ENCODE assay signal across 2 cellular contexts in genomic region chr15:44084728-44085127, GRCh38.
TF ChIP-seq lines count a peak whose summit lies in the region.

No MANE protein-coding gene starts in this region.

TF ChIP-seq in GM12891, 5 proteins besides CTCF, POLR2A, EP300 and RAD21:
- TF ChIP-seq POLR2AphosphoS5 (IDR thresholded peaks at IDR 0.05; ENCODE audit: low read depth, low read length) = no peak
- no peak for TF ChIP-seq POU2F2 (IDR thresholded peaks at IDR 0.05; ENCODE audit: low read depth, low read length)

TF ChIP-seq in IMR-90, 13 proteins besides CTCF, POLR2A, EP300 and RAD21:
- TF ChIP-seq SMC3 (IDR thresholded peaks at IDR 0.05; ENCODE audit: low read depth, low read length) (no peak), CHD1 (IDR thresholded peaks at IDR 0.05; ENCODE audit: low read depth, low read length) (no peak), RFX5 (IDR thresholded peaks at IDR 0.05; ENCODE audit: low read depth, low read length) (no peak), MAZ (IDR thresholded peaks at IDR 0.05; ENCODE audit: borderline replicate concordance, low read depth, low read length) (no peak), USF2 (IDR thresholded peaks at IDR 0.05; ENCODE audit: low read depth, low read length) (no peak), MXI1 (IDR thresholded peaks at IDR 0.05; ENCODE audit: borderline replicate concordance, low read depth, low read length) (no peak), BHLHE40 (IDR thresholded peaks at IDR 0.05; ENCODE audit: low read depth, low read length) (no peak), FOS (IDR thresholded peaks at IDR 0.05; ENCODE audit: low read depth, low read length) (no peak), CEBPB (IDR thresholded peaks at IDR 0.05; ENCODE audit: low read depth, low read length) (no peak), MAFK (IDR thresholded peaks at IDR 0.05; ENCODE audit: low read depth, low read length) (no peak), ELK1 (IDR thresholded peaks at IDR 0.05; ENCODE audit: borderline replicate concordance, low read depth, low read length) (no peak), NFE2L2 (IDR thresholded peaks at IDR 0.05; ENCODE audit: low read depth, low read length) (no peak), RCOR1 (IDR thresholded peaks at IDR 0.05; ENCODE audit: insufficient replicate concordance, low read length) (no peak)
TF ChIP-seq in IMR-90: peak in this region for 0.
